11 cellular contexts compared by ENCODE assay signal in the genomic region with DNA sequence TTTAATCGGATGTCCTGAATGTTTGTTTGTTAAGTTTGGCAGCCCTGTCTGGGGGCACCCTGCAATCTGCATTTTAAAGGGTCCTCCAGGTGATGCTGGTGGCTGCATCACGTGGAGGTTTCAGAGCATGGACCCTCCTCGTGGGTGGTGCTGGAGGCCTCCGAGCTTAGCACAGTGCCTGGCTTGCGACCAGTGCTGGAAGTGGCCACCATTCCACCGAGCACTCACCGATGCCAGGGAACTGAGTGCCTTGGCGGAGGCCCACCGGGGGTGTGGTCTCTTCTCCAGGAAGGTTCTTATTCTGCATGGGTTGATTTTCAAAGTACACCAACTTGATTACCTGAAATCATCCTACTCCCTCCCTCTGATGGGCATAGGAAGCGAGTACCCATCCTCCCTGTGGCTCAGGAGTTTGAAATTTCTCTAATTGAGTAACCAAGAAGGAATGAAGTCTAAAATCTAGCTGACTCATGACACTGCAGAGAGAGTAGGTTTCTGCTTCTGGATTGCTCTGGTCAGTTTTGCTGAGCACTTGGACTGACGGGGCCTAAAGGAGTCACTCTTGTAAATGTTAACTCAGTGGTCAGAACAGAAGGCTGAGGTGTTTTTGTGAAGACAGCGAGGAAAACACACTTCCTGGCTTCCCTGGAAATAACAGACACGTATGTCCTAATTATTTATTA. TPM values are rescaled to one million over a fixed set of nuclear protein-coding genes. Genes with fewer than 3 reads are reported as not detected.
A peak's percentile ranks its signal among the peaks of the same experiment; 100 is the strongest.
DNase-seq lines count a peak whose midpoint lies in the region; TF ChIP-seq lines count a peak whose summit lies in the region.
"Had no signal": no experiment of that assay in that cellular context is flagged by ENCODE, and none has a peak within 500 bp of the region (broad histone marks: within the 10 kb centered on the region; RNA-seq: fewer than 3 reads in every experiment).

No MANE protein-coding gene starts in this region.

- no peak overlapping the region for H4K8ac ChIP-seq in mesenchymal stem cell (ENCODE audit: low read length)

- WGBS in mesenchymal stem cell = 81% methylated on average over 11 of the region's 13 CpGs
- 69 to 77% methylated on average over 8 to 12 of the region's 13 CpGs for WGBS in esophagus squamous epithelium, 2 donors
- 65 to 87% methylated on average over 11 of the region's 13 CpGs for whole genome bisulfite sequencing in tibial nerve, 2 donors

- H2AK5ac ChIP-seq in mesenchymal stem cell (ENCODE audit: low read length, severe bottlenecking) = no peak overlapping the region

- H3K4me2 ChIP-seq in mesenchymal stem cell (ENCODE audit: low read length, poor library complexity, severe bottlenecking) = no peak overlapping the region

- H3K23ac ChIP-seq in mesenchymal stem cell (ENCODE audit: low read length in 2 of 2) = no peak overlapping the region

- H4K91ac ChIP-seq in mesenchymal stem cell (ENCODE audit: low read length) = peak overlapping the region; percentile 87

- no peak overlapping the region for H3K14ac ChIP-seq in mesenchymal stem cell (ENCODE audit: low read length in 2 of 2)

- H3K9me3 ChIP-seq in mesenchymal stem cell (ENCODE audit: control insufficient read depth, low read length) (no peaks in the 10 kb centered on the region), esophagus squamous epithelium (no peaks in the 10 kb centered on the region), tibial nerve (no peaks in the 10 kb centered on the region)

- H2AFZ ChIP-seq in mesenchymal stem cell (ENCODE audit: low read depth, low read length) = peak overlapping the region; percentile 10

- H3K27ac ChIP-seq in mesenchymal stem cell (ENCODE audit: low read length, poor library complexity, severe bottlenecking) (no peak overlapping the region), esophagus squamous epithelium (no peak overlapping the region), tibial nerve (no peak overlapping the region)

- H3K27me3 ChIP-seq in BJ (ENCODE audit: control insufficient read depth, insufficient read depth, low read length) = no peaks in the 10 kb centered on the region; the same call in none of the 2 replicates
- peaks cover 3 to 41% of the 10 kb centered on the region in 2 experiments for H3K27me3 ChIP-seq in mesenchymal stem cell (ENCODE audit: control insufficient read depth in 1 of 2, insufficient read depth in 1 of 2, low read length in 2 of 2)
- H3K27me3 ChIP-seq in esophagus squamous epithelium = peaks cover 0 to 21% (median 0%) of the 10 kb centered on the region in 4 donors
- H3K27me3 ChIP-seq in tibial nerve = no peaks in the 10 kb centered on the region

- H2BK5ac ChIP-seq in mesenchymal stem cell (ENCODE audit: low read depth, low read length, poor library complexity, severe bottlenecking) = no peak overlapping the region

- no peaks in the 10 kb centered on the region for H3K36me3 ChIP-seq in BJ (ENCODE audit: control insufficient read depth, insufficient read depth, low read length)
- H3K36me3 ChIP-seq in mesenchymal stem cell (ENCODE audit: control insufficient read depth in 1 of 2, insufficient read depth in 2 of 2, low read depth in 1 of 2, low read length in 2 of 2) = no peaks in the 10 kb centered on the region
- H3K36me3 ChIP-seq in esophagus squamous epithelium = no peaks in the 10 kb centered on the region
- no peaks in the 10 kb centered on the region for H3K36me3 ChIP-seq in tibial nerve

- CTCF ChIA-PET in BJ (lab: Yijun Ruan, JAX) = interaction anchor here (0.6 to 1.0 kb wide), 3 partner anchors 27 to 1327 kb away, joined by 3 read pairs; no protein-coding TSS in a partner anchor

- H3K4me1 ChIP-seq in mesenchymal stem cell (ENCODE audit: control insufficient read depth, insufficient read depth, low read depth, low read length) (peaks cover 11% of the 10 kb centered on the region), esophagus squamous epithelium (no peaks in the 10 kb centered on the region), tibial nerve (no peaks in the 10 kb centered on the region)

- no peak for TF ChIP-seq EP300 in tibial nerve (IDR thresholded peaks at IDR 0.05)

- H3K9ac ChIP-seq in mesenchymal stem cell (ENCODE audit: low read length) = no peak overlapping the region

- peak overlapping the region; percentile 15 for H2BK120ac ChIP-seq in mesenchymal stem cell (ENCODE audit: low read depth, low read length)

- peak overlapping the region in 1 of 2 experiments; percentile 7 for H2BK12ac ChIP-seq in mesenchymal stem cell (ENCODE audit: low read length in 2 of 2)

- H3K18ac ChIP-seq in mesenchymal stem cell (ENCODE audit: low read depth in 1 of 2, low read length in 2 of 2) = peak overlapping the region in 1 of 2 experiments; percentile 45

- TF ChIP-seq POLR2A in esophagus squamous epithelium (IDR thresholded peaks at IDR 0.05) (no peak), tibial nerve (IDR thresholded peaks at IDR 0.05) (no peak)

- TF ChIP-seq CTCF in BJ (IDR thresholded peaks at IDR 0.05; ENCODE audit: insufficient read depth, low read depth, low read length) = no peak
- TF ChIP-seq CTCF in epithelial cell of esophagus (IDR thresholded peaks at IDR 0.05; ENCODE audit: insufficient read depth, low read depth, low read length, missing control alignments) = no peak
- TF ChIP-seq CTCF in esophagus squamous epithelium (IDR thresholded peaks at IDR 0.05) = no peak
- no peak for TF ChIP-seq CTCF in tibial nerve (IDR thresholded peaks at IDR 0.05)

- peak overlapping the region in 1 of 2 experiments; percentile 57 for H3K4ac ChIP-seq in mesenchymal stem cell (ENCODE audit: low read depth in 1 of 2, low read length in 2 of 2)

- H2BK15ac ChIP-seq in mesenchymal stem cell (ENCODE audit: low read depth, poor library complexity, severe bottlenecking) = no peak overlapping the region

- H3K4me3 ChIP-seq in BJ (ENCODE audit: low read depth, low read length) (no peak overlapping the region), epithelial cell of esophagus (ENCODE audit: low read length) (no peak overlapping the region), mesenchymal stem cell (ENCODE audit: insufficient read depth in 1 of 2, low read depth in 1 of 2, low read length in 2 of 2) (no peak overlapping the region), esophagus squamous epithelium (no peak overlapping the region), tibial nerve (no peak overlapping the region)

- H3K79me1 ChIP-seq in mesenchymal stem cell (replicated peaks; ENCODE audit: low read length, poor library complexity, severe bottlenecking) = no peaks in the 10 kb centered on the region

- intact Hi-C loops in esophagus squamous epithelium (cut with DNase I) = no loop called here

- POLR2A ChIA-PET in BJ (lab: Charles Lee) = no interaction called here

- peak; percentile 37 for DNase-seq in BJ (ENCODE audit: low read depth)
- peak; percentile 80 for DNase-seq in M059J (ENCODE audit: low read depth)
- peak; percentile 47 for DNase-seq in epithelial cell of esophagus (ENCODE audit: low read depth)
- DNase-seq in mesenchymal stem cell = peak; percentile 58
- DNase-seq in DMS153 (lab: John Stamatoyannopoulos, UW) = no peak
- DNase-seq in esophagus squamous epithelium (lab: John Stamatoyannopoulos, UW) = no peak
- DNase-seq in tibial nerve (ENCODE audit: low spot score in 2 of 2) = no peak
- no peak for DNase-seq in DMS79 (lab: John Stamatoyannopoulos, UW)
- DNase-seq: activated CD4-positive, alpha-beta T cell treated with anti-CD3 and anti-CD28 coated beads, Interleukin-2, amount 50 U/mL, for 48 hours; stimulated activated CD4-positive, alpha-beta T cell treated with anti-CD3 and anti-CD28 coated beads, Interleukin-2, amount 100 ng/mL, for 48 hours; stimulated activated naive CD8-positive, alpha-beta T cell treated with anti-CD3 and anti-CD28 coated beads, Interleukin-15, amount 100 ng/mL, for 72 hours had no signal

RNA-seq across cellular contexts. Expression of a gene that starts 58.1 kb away (rescaled TPM):
- 54.9 and 64.4 TPM in 2 replicates for polyA plus RNA-seq in BJ (2011; rRNA removed)
- 22.8 and 33.8 TPM in 2 replicates for polyA minus RNA-seq in BJ (2011; rRNA and poly(A)+ RNA removed)
- total RNA-seq in M059J (2014; rRNA removed; shearing (Covaris generic)) = 23.3 and 24.1 TPM in 2 replicates
- polyA plus RNA-seq in mesenchymal stem cell (2013, experiment 1 of 2) = 36.6 TPM
- polyA plus RNA-seq in mesenchymal stem cell (2013, experiment 2 of 2) = 33.8 TPM
- 10 to 100 TPM; 15.6 to 27.8 (median 20.2) TPM for total RNA-seq in esophagus squamous epithelium
- total RNA-seq in tibial nerve = 100 to 1,000 TPM in 3 of 4 donors, 10 to 100 TPM in 1; 49.8 to 120 (median 112) TPM

Comparison
In these comparisons a context has a peak if more than half of its experiments do, and no peak if none do; other contexts are left out.
1. DNase-seq: peak in BJ (single experiment), M059J (single experiment), epithelial cell of esophagus (single experiment) and mesenchymal stem cell (single experiment); none in DMS153 (single experiment), esophagus squamous epithelium (single experiment), tibial nerve (0 of 2) and DMS79 (single experiment).